9 cellular contexts compared by ENCODE assay signal in the genomic region with DNA sequence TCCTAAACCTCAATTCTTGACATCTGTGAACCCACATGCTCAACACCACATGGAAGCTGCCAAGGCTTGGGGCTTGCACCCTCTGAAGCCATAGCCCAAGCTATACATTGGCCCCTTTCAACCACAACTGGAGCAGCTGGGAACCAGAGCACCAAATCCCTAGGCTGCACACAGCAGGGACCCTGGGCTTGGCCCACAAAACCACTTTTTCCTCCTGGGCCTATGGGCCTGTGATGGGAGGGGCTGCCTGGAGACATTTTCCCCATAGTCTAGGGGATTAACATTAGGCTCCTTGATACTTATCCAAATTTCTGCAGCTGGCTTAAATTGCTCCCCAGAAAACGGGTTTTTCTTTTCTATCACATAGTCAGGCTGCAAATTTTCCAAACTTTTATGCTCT.
"Had no signal": no experiment of that assay in that cellular context is flagged by ENCODE, and none has a peak within 500 bp of the region (broad histone marks: within the 10 kb centered on the region; RNA-seq: fewer than 3 reads in every experiment).

No MANE protein-coding gene starts in this region.

- H3K4me3 ChIP-seq: GM23248, K562 had no signal

- FAIRE-seq: K562 had no signal

- H3K9ac ChIP-seq: GM23248 had no signal

- H3K27ac ChIP-seq: GM23248, HL-60 had no signal

- H3K9me3 Mint-ChIP-seq: HFFc6 had no signal

- H3K27ac Mint-ChIP-seq: HFFc6 had no signal

- H3K4me3 Mint-ChIP-seq: HFFc6 had no signal

- H2AFZ ChIP-seq: GM23248 had no signal

- DNase-seq: GM23248, GOT3, H7, HCEC 1CT, HFFc6, IMR-90, KG1 had no signal

- ATAC-seq: K562 had no signal
